In genomic region chr7:38215734-38216670, GRCh38 we compare ENCODE assay signal across 8 cellular contexts. TPM values are rescaled to one million over a fixed set of nuclear protein-coding genes. Genes with fewer than 3 reads are reported as not detected.
DNase-seq lines count a peak whose midpoint lies in the region; ATAC-seq and TF ChIP-seq lines count a peak whose summit lies in the region.

No MANE protein-coding gene starts in this region.

- DNase-seq in AML-193 (lab: John Stamatoyannopoulos, UW) (peak; percentile 87 to 89), NCI-H226 (peak; percentile 89), chondrocyte (ENCODE audit: low spot score) (no peak), left lobe of liver (ENCODE audit: low spot score) (peak; percentile 62)
- peak; percentile 57 to 58 for DNase-seq in stimulated activated CD4-positive, alpha-beta T cell treated with anti-CD3 and anti-CD28 coated beads, Interleukin-4, amount 100 ng/mL, for 4 hours

- peaks cover 17% of the 10 kb centered on the region for H3K36me3 Mint-ChIP-seq in chondrocyte (ENCODE audit: low read depth)

- TF ChIP-seq CTCF in chondrocyte (IDR thresholded peaks at IDR 0.05) = peak; percentile 97

- H3K4me1 Mint-ChIP-seq in chondrocyte (ENCODE audit: low read depth) = peaks cover 19% of the 10 kb centered on the region

- H3K27ac Mint-ChIP-seq in chondrocyte (ENCODE audit: unreplicated experiment) = peak overlapping the region; percentile 76

- H3K9me3 Mint-ChIP-seq in chondrocyte (ENCODE audit: low read depth) = no peaks in the 10 kb centered on the region

- H3K4me3 Mint-ChIP-seq in chondrocyte (ENCODE audit: unreplicated experiment) = no peak overlapping the region

- ATAC-seq in GM19023 (IDR thresholded peaks at IDR 0.05; ENCODE audit: unreplicated experiment) = peak; percentile 88
- peak; percentile 96 for ATAC-seq in HG03139 (IDR thresholded peaks at IDR 0.05; ENCODE audit: unreplicated experiment)
- ATAC-seq in activated CD4-positive, CD25-positive, alpha-beta regulatory T cell treated with anti-CD3 and anti-CD28 coated beads, Interleukin-2, amount 50 U/mL, for 24 hours = peak; percentile 64 to 81
- ATAC-seq in left lobe of liver = peak; percentile 93

- H3K27me3 Mint-ChIP-seq in chondrocyte (ENCODE audit: low read depth) = no peaks in the 10 kb centered on the region

RNA-seq across cellular contexts. Expression of gene STARD3NL, which starts 38.0 kb away (rescaled TPM):
- total RNA-seq in chondrocyte (30.5 to 36.3 TPM (median 33.4 TPM) in 3 replicates), left lobe of liver (6.5 TPM)
